7 cellular contexts compared by ENCODE assay signal in the genomic region with DNA sequence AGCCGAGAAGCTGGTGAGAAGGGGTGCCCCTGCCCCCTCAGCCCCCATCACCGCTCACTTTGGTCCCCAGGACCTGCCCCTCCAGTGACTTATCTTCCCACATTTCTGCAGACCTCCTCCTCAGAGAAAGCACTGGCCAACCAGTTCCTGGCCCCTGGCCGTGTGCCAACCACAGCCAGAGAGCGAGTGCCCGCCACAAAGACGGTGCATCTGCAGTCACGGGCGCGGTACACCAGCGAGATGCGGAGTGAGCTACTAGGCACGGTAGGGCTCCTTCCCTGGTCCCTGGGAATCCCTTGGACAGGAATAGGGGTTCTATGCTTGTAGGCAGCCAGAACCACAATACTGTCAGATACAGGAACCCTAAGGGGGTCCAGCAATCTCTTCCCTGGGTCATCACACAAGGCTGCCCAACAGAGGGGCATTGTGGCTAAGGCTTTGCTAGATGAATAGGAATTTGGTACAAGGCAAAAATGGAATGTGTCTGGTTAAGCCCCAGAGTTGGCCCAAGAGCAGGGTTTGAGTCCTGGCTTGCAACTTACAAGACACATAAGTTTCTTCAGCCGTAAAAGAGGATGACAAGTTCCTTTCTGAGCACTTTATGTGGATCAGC. TPM values are rescaled to one million over a fixed set of nuclear protein-coding genes. Genes with fewer than 3 reads are reported as not detected.
DNase-seq lines count a peak whose midpoint lies in the region; ATAC-seq and TF ChIP-seq lines count a peak whose summit lies in the region.

No MANE protein-coding gene starts in this region.

- intact Hi-C loops in HCT116 (cut with micrococcal nuclease), result no loop called here

- POLR2A ChIA-PET in HCT116 (lab: Charles Lee), result interaction anchor here (0.6 to 1.9 kb wide), 7 partner anchors 8 to 108 kb away, joined by 3 to 24 read pairs (median 4); partner anchors contain the start of genes DDA1 and OCEL1

- no peaks in the 10 kb centered on the region for H3F3A ChIP-seq in smooth muscle cell (ENCODE audit: low read depth)

- H3K79me2 ChIP-seq in HCT116 (ENCODE audit: insufficient read depth, low read length) (peaks cover 7% of the 10 kb centered on the region; the same call in 1 of the 2 replicates), smooth muscle cell (ENCODE audit: low read depth) (no peaks in the 10 kb centered on the region)

- H3K27me3 ChIP-seq in HCT116 (ENCODE audit: insufficient read depth, low read length) (no peaks in the 10 kb centered on the region), smooth muscle cell (ENCODE audit: low read depth) (no peaks in the 10 kb centered on the region)

- TF ChIP-seq POLR2A in HCT116 (IDR thresholded peaks at IDR 0.05; ENCODE audit: borderline replicate concordance, extremely low read depth, insufficient read depth, insufficient read length), result no peak

- CTCF ChIA-PET in HCT116 (lab: Charles Lee), result no interaction called here

- H2AFZ ChIP-seq in HCT116 (ENCODE audit: low read depth, low read length, poor library complexity, severe bottlenecking), result no peak overlapping the region
- H2AFZ ChIP-seq in smooth muscle cell (ENCODE audit: low read depth), result no peak overlapping the region

- no peaks in the 10 kb centered on the region for H3K9me3 ChIP-seq in HCT116 (ENCODE audit: control insufficient read depth in 1 of 2, insufficient read depth in 1 of 2, low read depth in 1 of 2, low read length in 2 of 2)
- H3K9me3 ChIP-seq in smooth muscle cell (replicated peaks; ENCODE audit: low read depth), result no peaks in the 10 kb centered on the region

- no peak for TF ChIP-seq CTCF in HCT116 (IDR thresholded peaks at IDR 0.05 in 2 of 3, conservative IDR thresholded peaks at IDR 0.05 in 1 of 3; ENCODE audit: borderline replicate concordance in 1 of 3, insufficient read depth in 1 of 3, low read depth in 2 of 3, low read length in 2 of 3)
- no peak for TF ChIP-seq CTCF in fibroblast of the aortic adventitia (IDR thresholded peaks at IDR 0.05; ENCODE audit: insufficient read depth, low read length)
- no peak for TF ChIP-seq CTCF in smooth muscle cell (IDR thresholded peaks at IDR 0.05; ENCODE audit: borderline replicate concordance, insufficient read depth, poor library complexity, severe bottlenecking)

- no peak for TF ChIP-seq RAD21 in HCT116 (IDR thresholded peaks at IDR 0.05; ENCODE audit: low read depth)

- H3K9ac ChIP-seq in HCT116 (ENCODE audit: low read length), result peak overlapping the region; percentile 80
- H3K9ac ChIP-seq in smooth muscle cell (ENCODE audit: low read depth), result no peak overlapping the region

- BruUV-seq in HCT116 (replicated peaks; lab: Mats Ljungman, UMichigan), result TSS peak; percentile 66

- WGBS in smooth muscle cell (ENCODE audit: low lambda C conversion rate), result 93% methylated on average over 13 of the region's 13 CpGs

- H3K27ac ChIP-seq in HCT116 (ENCODE audit: low read depth, low read length) (peak overlapping the region; percentile 89), smooth muscle cell (ENCODE audit: low read depth) (no peak overlapping the region)

- ATAC-seq in HCT116 (no peak), SK-N-SH treated with all-trans-retinoic acid at 6 μM for 48 hours (no peak)

- DNase-seq in HCT116 (ENCODE audit: low read depth, low spot score) (no peak), fibroblast of the aortic adventitia (ENCODE audit: low read depth) (no peak), smooth muscle cell (lab: John Stamatoyannopoulos, UW; ENCODE audit: unreplicated experiment) (no peak), NCI-H1436 treated with DMSO at 0.1 percent for 48 hours (lab: John Stamatoyannopoulos, UW) (no peak), MV-4-11 (lab: John Stamatoyannopoulos, UW) (no peak), CD1c-positive myeloid dendritic cell (ENCODE audit: extremely low spot score) (no peak)

- H3K9me2 ChIP-seq in HCT116 (ENCODE audit: insufficient read depth), result no peaks in the 10 kb centered on the region

- H3K4me1 ChIP-seq in HCT116 (ENCODE audit: control insufficient read depth in 1 of 2, insufficient read depth in 2 of 2, low read length in 2 of 2), result peaks cover 16 to 38% of the 10 kb centered on the region in 2 experiments
- peaks cover 5% of the 10 kb centered on the region for H3K4me1 ChIP-seq in smooth muscle cell (ENCODE audit: low read depth)

- H4K20me1 ChIP-seq in HCT116 (ENCODE audit: insufficient read depth) (no peaks in the 10 kb centered on the region), smooth muscle cell (ENCODE audit: low read depth) (no peaks in the 10 kb centered on the region)

- RAD21 ChIA-PET in HCT116 (lab: Charles Lee; ENCODE audit: low non-redundant PET in 1 of 2, low total read pairs in 2 of 2, uncharacterized antibody in 2 of 2, unreplicated experiment in 2 of 2), result interaction anchor here in 1 of 2 experiments (1.1 kb wide), 1 partner anchor 93 kb away, joined by 5 read pairs; the partner anchor contains the start of gene DDA1

- H3K36me3 ChIP-seq in HCT116 (ENCODE audit: control insufficient read depth in 1 of 2, insufficient read depth in 2 of 2, low read length in 2 of 2) (0 out of 4 replicates have a peak, but pooled peaks cover 0 to 2% of the 10 kb centered on the region in 2 experiments), smooth muscle cell (ENCODE audit: low read depth) (no peaks in the 10 kb centered on the region)

- H3K4me3 ChIP-seq in HCT116 (replicated peaks in 1 of 2; ENCODE audit: low read depth in 1 of 2, low read length in 2 of 2), result peak overlapping the region; percentile 57 to 70
- peak overlapping the region; percentile 77 for H3K4me3 ChIP-seq in fibroblast of the aortic adventitia (ENCODE audit: low read depth, low read length)
- H3K4me3 ChIP-seq in smooth muscle cell, result peak overlapping the region; percentile 74

- peak overlapping the region; percentile 94 for H3K4me2 ChIP-seq in HCT116 (ENCODE audit: low read length)
- H3K4me2 ChIP-seq in smooth muscle cell, result peak overlapping the region; percentile 91

TF ChIP-seq in HCT116, 20 proteins besides CTCF, POLR2A, EP300 and RAD21:
- no peak for TF ChIP-seq YY1 (IDR thresholded peaks at IDR 0.05; ENCODE audit: extremely low read depth, insufficient replicate concordance, low read depth, low read length)
- TF ChIP-seq ELF1 (IDR thresholded peaks at IDR 0.05; ENCODE audit: borderline replicate concordance, low read depth), result no peak
- TF ChIP-seq ZFX (IDR thresholded peaks at IDR 0.05), result no peak
- no peak for TF ChIP-seq ATF3 (IDR thresholded peaks at IDR 0.05)
- no peak for TF ChIP-seq MAX (IDR thresholded peaks at IDR 0.05)

TF ChIP-seq in SK-N-SH treated with all-trans-retinoic acid at 6 μM for 48 hours, 23 proteins besides CTCF, POLR2A, EP300 and RAD21:
- TF ChIP-seq ZNF70 (CRISPR knock-in tag; IDR thresholded peaks at IDR 0.05) (no peak), SNAI2 (CRISPR knock-in tag; IDR thresholded peaks at IDR 0.05) (no peak), OSR1 (CRISPR knock-in tag; IDR thresholded peaks at IDR 0.05) (no peak), TOX (CRISPR knock-in tag; IDR thresholded peaks at IDR 0.05; ENCODE audit: borderline replicate concordance) (no peak), ZFP3 (CRISPR knock-in tag; IDR thresholded peaks at IDR 0.05) (peak; percentile 97)

RNA-seq across cellular contexts. Expression of gene USE1, which starts 1.0 kb away (rescaled TPM):
- 27.5 TPM for total RNA-seq in HCT116 (2021; ENCODE audit: unreplicated experiment)
- 34.7 and 34.8 TPM in 2 replicates for polyA plus RNA-seq in HCT116 (2012)
- 23.8 and 27.8 TPM in 2 replicates for total RNA-seq in fibroblast of the aortic adventitia (ENCODE audit: low replicate concordance)
- 12.8 and 16.4 TPM in 2 replicates for total RNA-seq in smooth muscle cell
- 28.8 and 45.4 TPM in 2 replicates for polyA plus RNA-seq in smooth muscle cell

RNA-seq across cellular contexts. Expression of gene OCEL1, which starts 9.9 kb away (rescaled TPM):
- total RNA-seq in HCT116 (2021; ENCODE audit: unreplicated experiment) (39.8 TPM), fibroblast of the aortic adventitia (ENCODE audit: low replicate concordance) (3.9 and 19.7 TPM in 2 replicates), smooth muscle cell (2.9 and 3.2 TPM in 2 replicates)
- polyA plus RNA-seq in HCT116 (2012), result 28.3 and 33.8 TPM in 2 replicates
- polyA plus RNA-seq in smooth muscle cell, result 34.9 and 41.3 TPM in 2 replicates

RNA-seq across cellular contexts. Expression of gene NR2F6, which starts 29.6 kb away (rescaled TPM):
- total RNA-seq in HCT116 (2021; ENCODE audit: unreplicated experiment), result 88.0 TPM
- 57.6 and 61.3 TPM in 2 replicates for polyA plus RNA-seq in HCT116 (2012)
- total RNA-seq in fibroblast of the aortic adventitia (ENCODE audit: low replicate concordance), result 23.7 and 27.9 TPM in 2 replicates
- total RNA-seq in smooth muscle cell, result 47.8 and 57.4 TPM in 2 replicates
- 99.8 and 104 TPM in 2 replicates for polyA plus RNA-seq in smooth muscle cell

RNA-seq across cellular contexts. Expression of gene USHBP1, which starts 48.4 kb away (rescaled TPM):
- total RNA-seq in HCT116 (2021; ENCODE audit: unreplicated experiment) (0.15 TPM), fibroblast of the aortic adventitia (ENCODE audit: low replicate concordance) (not detected in 2 replicates), smooth muscle cell (not detected in 2 replicates)
- 0.04 and 0.16 TPM in 2 replicates for polyA plus RNA-seq in HCT116 (2012)
- polyA plus RNA-seq in smooth muscle cell, result not detected in 2 replicates

RNA-seq across cellular contexts. Expression of gene BABAM1, which starts 51.1 kb away (rescaled TPM):
- total RNA-seq in HCT116 (2021; ENCODE audit: unreplicated experiment) (93.3 TPM), fibroblast of the aortic adventitia (ENCODE audit: low replicate concordance) (59.3 and 72.1 TPM in 2 replicates), smooth muscle cell (62.0 and 69.8 TPM in 2 replicates)
- 71.5 and 72.7 TPM in 2 replicates for polyA plus RNA-seq in HCT116 (2012)
- 108 and 110 TPM in 2 replicates for polyA plus RNA-seq in smooth muscle cell
